ENCODE assay signal across 10 cellular contexts in the genomic region with DNA sequence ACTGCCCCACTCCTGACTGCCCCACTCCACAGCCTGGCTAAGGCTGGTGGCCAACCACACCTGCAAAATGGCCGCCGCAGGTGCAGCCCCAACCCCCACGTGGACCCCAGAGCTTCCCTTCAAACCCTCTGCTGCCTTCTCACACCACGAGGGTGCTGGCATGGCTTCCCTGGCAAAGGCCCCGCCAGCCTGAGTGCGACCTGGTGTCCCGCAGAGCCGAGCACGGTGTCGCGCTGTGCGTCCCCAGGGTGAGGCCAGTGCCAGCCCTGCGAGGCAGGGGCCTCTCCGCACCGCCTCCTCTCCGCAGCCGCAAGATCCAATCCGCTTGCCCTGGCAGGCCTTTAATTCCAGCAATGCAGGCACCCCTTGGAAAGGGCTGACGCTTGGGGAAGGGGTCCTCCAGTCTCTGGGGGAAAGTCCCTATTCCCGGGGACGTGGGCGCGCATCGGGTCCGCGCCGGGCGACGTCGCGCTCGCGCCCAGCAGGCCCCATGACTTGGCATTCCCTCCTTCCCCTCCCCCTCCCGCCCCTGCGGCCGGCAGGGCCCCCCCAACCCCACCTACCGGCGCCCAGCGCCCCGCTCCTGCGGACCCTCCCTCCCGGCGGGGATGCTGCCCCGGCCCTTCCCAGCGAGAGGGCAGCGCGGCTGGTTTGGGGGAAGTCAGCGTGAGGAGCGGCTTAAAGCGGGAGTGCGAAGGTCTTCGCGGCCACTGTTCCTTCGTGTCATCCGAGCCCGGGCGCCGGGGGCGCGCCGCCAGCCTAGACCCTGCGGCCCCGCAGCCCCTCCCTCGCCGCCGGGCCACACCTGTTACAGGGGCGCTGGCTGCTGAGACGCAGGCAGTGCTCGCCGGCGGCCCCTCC. TPM values are rescaled to one million over a fixed set of nuclear protein-coding genes. Genes with fewer than 3 reads are reported as not detected.
DNase-seq lines count a peak whose midpoint lies in the region; ATAC-seq, FAIRE-seq and TF ChIP-seq lines count a peak whose summit lies in the region.
"Had no signal": no experiment of that assay in that cellular context is flagged by ENCODE, and none has a peak within 500 bp of the region (broad histone marks: within the 10 kb centered on the region; RNA-seq: fewer than 3 reads in every experiment).

No MANE protein-coding gene starts in this region.

- no peaks in the 10 kb centered on the region for H3K36me3 ChIP-seq in adrenal gland (replicated peaks in 1 of 2)
- H3K36me3 ChIP-seq: right lobe of liver had no signal

- no peak for TF ChIP-seq POLR2A in adrenal gland (IDR thresholded peaks at IDR 0.05)
- TF ChIP-seq POLR2A in H54 (IDR thresholded peaks at IDR 0.05; ENCODE audit: low read depth, low read length): no peak

- H3K27ac Mint-ChIP-seq in activated CD8-positive, alpha-beta T cell treated with anti-CD3 and anti-CD28 coated beads for 36 hours: no peak overlapping the region
- H3K27ac Mint-ChIP-seq in activated CD8-positive, alpha-beta T cell treated with anti-CD3 and anti-CD28 coated beads, Interleukin-2, amount 10 ng/mL, durations not matched to agents 7 days and 5 days: no peak overlapping the region

- H3K36me3 Mint-ChIP-seq in activated CD8-positive, alpha-beta T cell treated with anti-CD3 and anti-CD28 coated beads for 36 hours (ENCODE audit: low read depth): no peaks in the 10 kb centered on the region
- H3K36me3 Mint-ChIP-seq in activated CD8-positive, alpha-beta T cell treated with anti-CD3 and anti-CD28 coated beads, Interleukin-2, amount 10 ng/mL, durations not matched to agents 7 days and 5 days (ENCODE audit: low read depth): no peaks in the 10 kb centered on the region

- H3K9me3 ChIP-seq in adrenal gland (replicated peaks in 1 of 3): no peaks in the 10 kb centered on the region
- H3K9me3 ChIP-seq: right lobe of liver had no signal

- CTCF ChIA-PET in activated CD8-positive, alpha-beta T cell treated with anti-CD3 and anti-CD28 coated beads for 36 hours (lab: Charles Lee): no interaction called here
- CTCF ChIA-PET in activated CD8-positive, alpha-beta T cell treated with anti-CD3 and anti-CD28 coated beads, Interleukin-2, amount 10 ng/mL, durations not matched to agents 7 days and 5 days (lab: Charles Lee): no interaction called here

- peak overlapping the region; percentile 38 for H3K4me3 Mint-ChIP-seq in activated CD8-positive, alpha-beta T cell treated with anti-CD3 and anti-CD28 coated beads for 36 hours
- no peak overlapping the region for H3K4me3 Mint-ChIP-seq in activated CD8-positive, alpha-beta T cell treated with anti-CD3 and anti-CD28 coated beads, Interleukin-2, amount 10 ng/mL, durations not matched to agents 7 days and 5 days

- H3K27me3 ChIP-seq in adrenal gland: peaks cover 52% of the 10 kb centered on the region

- in situ Hi-C loops in KBM-7 (cut with MboI; ENCODE audit: low pct_unique_long_range_greater_than_20kb, low sequenced_read_pairs): no loop called here

- POLR2A ChIA-PET in activated CD8-positive, alpha-beta T cell treated with anti-CD3 and anti-CD28 coated beads for 36 hours (lab: Charles Lee): interaction anchor here (1.0 kb wide), 1 partner anchor 10 kb away, joined by 4 read pairs; no protein-coding TSS in a partner anchor
- POLR2A ChIA-PET in activated CD8-positive, alpha-beta T cell treated with anti-CD3 and anti-CD28 coated beads, Interleukin-2, amount 10 ng/mL, durations not matched to agents 7 days and 5 days (lab: Charles Lee): no interaction called here

- peaks cover 39% of the 10 kb centered on the region for H3K27me3 Mint-ChIP-seq in activated CD8-positive, alpha-beta T cell treated with anti-CD3 and anti-CD28 coated beads for 36 hours
- peaks cover 38% of the 10 kb centered on the region for H3K27me3 Mint-ChIP-seq in activated CD8-positive, alpha-beta T cell treated with anti-CD3 and anti-CD28 coated beads, Interleukin-2, amount 10 ng/mL, durations not matched to agents 7 days and 5 days (ENCODE audit: low read depth)

- no peak for ATAC-seq in activated CD8-positive, alpha-beta T cell treated with anti-CD3 and anti-CD28 coated beads for 36 hours
- ATAC-seq in activated CD8-positive, alpha-beta T cell treated with anti-CD3 and anti-CD28 coated beads, Interleukin-2, amount 10 ng/mL, durations not matched to agents 7 days and 5 days: no peak
- no peak for ATAC-seq in left lobe of liver
- ATAC-seq in GM21786 (IDR thresholded peaks at IDR 0.05; ENCODE audit: unreplicated experiment): no peak
- ATAC-seq: right lobe of liver had no signal

- H3K4me1 Mint-ChIP-seq in activated CD8-positive, alpha-beta T cell treated with anti-CD3 and anti-CD28 coated beads for 36 hours (ENCODE audit: low read depth): peaks cover 12% of the 10 kb centered on the region
- H3K4me1 Mint-ChIP-seq in activated CD8-positive, alpha-beta T cell treated with anti-CD3 and anti-CD28 coated beads, Interleukin-2, amount 10 ng/mL, durations not matched to agents 7 days and 5 days (ENCODE audit: low read depth): peaks cover 10% of the 10 kb centered on the region

- no peak for TF ChIP-seq CTCF in activated CD8-positive, alpha-beta T cell treated with anti-CD3 and anti-CD28 coated beads for 36 hours (IDR thresholded peaks at IDR 0.05)
- TF ChIP-seq CTCF in adrenal gland (IDR thresholded peaks at IDR 0.05): no peak

- no peak for DNase-seq in activated CD8-positive, alpha-beta T cell treated with anti-CD3 and anti-CD28 coated beads for 36 hours
- no peak for DNase-seq in activated CD8-positive, alpha-beta T cell treated with anti-CD3 and anti-CD28 coated beads, Interleukin-2, amount 10 ng/mL, durations not matched to agents 7 days and 5 days
- DNase-seq in adrenal gland (peak in 4 of 7 donors; percentile 7 to 53 (median 14)), left lobe of liver (ENCODE audit: low spot score) (peak; percentile 42), superior temporal gyrus (ENCODE audit: extremely low spot score) (peak; percentile 55), H54 (ENCODE audit: insufficient read length, low spot score) (no peak), KBM-7 (no peak)
- DNase-seq: HCEC 1CT had no signal

- 18 to 56% (median 27%) methylated on average over 16 to 71 of the region's 71 CpGs for WGBS in adrenal gland, 4 donors

- peaks cover 3% of the 10 kb centered on the region for H3K9me3 Mint-ChIP-seq in activated CD8-positive, alpha-beta T cell treated with anti-CD3 and anti-CD28 coated beads for 36 hours
- H3K9me3 Mint-ChIP-seq in activated CD8-positive, alpha-beta T cell treated with anti-CD3 and anti-CD28 coated beads, Interleukin-2, amount 10 ng/mL, durations not matched to agents 7 days and 5 days (ENCODE audit: insufficient read depth): no peaks in the 10 kb centered on the region

- FAIRE-seq in H54 (lab: Jason Lieb, UNC): no peak

- intact Hi-C loops in activated CD8-positive, alpha-beta T cell treated with anti-CD3 and anti-CD28 coated beads for 36 hours (cut with micrococcal nuclease): no loop called here
- intact Hi-C loops in adrenal gland (cut with DNase I): no loop called here

- peak overlapping the region in 1 of 5 donors; percentile 71 for H3K27ac ChIP-seq in adrenal gland
- H3K27ac ChIP-seq: right lobe of liver had no signal

- H3K4me1 ChIP-seq in adrenal gland (replicated peaks in 1 of 2): no peaks in the 10 kb centered on the region
- H3K4me1 ChIP-seq: right lobe of liver had no signal

- H3K4me3 ChIP-seq in adrenal gland: no peak overlapping the region
- H3K4me3 ChIP-seq: right lobe of liver had no signal

RNA-seq across cellular contexts. Expression of a gene that starts 1.2 kb away (rescaled TPM):
- total RNA-seq in activated CD8-positive, alpha-beta T cell treated with anti-CD3 and anti-CD28 coated beads for 36 hours: 10 to 100 TPM in 1 of 2 experiments, 1 to 10 TPM in 1; 9.0 to 10.2 TPM
- total RNA-seq in activated CD8-positive, alpha-beta T cell treated with anti-CD3 and anti-CD28 coated beads, Interleukin-2, amount 10 ng/mL, durations not matched to agents 7 days and 5 days: 1 to 10 TPM in 1 of 2 experiments, under 1 TPM in 1; 0.81 to 1.5 TPM
- 10 to 100 TPM in 3 of 8 donors, 1 to 10 TPM in 2, under 1 TPM in 3; 0.35 to 51.3 (median 2.0) TPM for total RNA-seq in adrenal gland
- polyA plus RNA-seq in adrenal gland: 100 to 1,000 TPM in 1 of 3 donors, 10 to 100 TPM in 2; 11.0 to 106 (median 16.1) TPM
- 1.1 TPM for total RNA-seq in left lobe of liver

RNA-seq across cellular contexts. Expression of a gene that starts 49.9 kb away (rescaled TPM):
- total RNA-seq in activated CD8-positive, alpha-beta T cell treated with anti-CD3 and anti-CD28 coated beads for 36 hours: not detected
- total RNA-seq in activated CD8-positive, alpha-beta T cell treated with anti-CD3 and anti-CD28 coated beads, Interleukin-2, amount 10 ng/mL, durations not matched to agents 7 days and 5 days: not detected
- 1 to 10 TPM in 1 of 8 donors, under 1 TPM in 4, not detected in 3; 0.14 to 1.2 (median 0.90) TPM for total RNA-seq in adrenal gland
- polyA plus RNA-seq in adrenal gland: under 1 TPM; 0.16 to 0.47 (median 0.26) TPM
- total RNA-seq in left lobe of liver: 1,805 TPM

Comparison
In these comparisons a context has a peak if more than half of its experiments do, and no peak if none do; other contexts are left out.
1. DNase-seq: peak in adrenal gland (4 of 7), left lobe of liver (single experiment) and superior temporal gyrus (single experiment); none in activated CD8-positive, alpha-beta T cell treated with anti-CD3 and anti-CD28 coated beads for 36 hours (single experiment), activated CD8-positive, alpha-beta T cell treated with anti-CD3 and anti-CD28 coated beads, Interleukin-2, amount 10 ng/mL, durations not matched to agents 7 days and 5 days (single experiment), H54 (single experiment) and KBM-7 (single experiment).
2. RNA of a gene that starts 49.9 kb away (total RNA-seq): 1,805 TPM in left lobe of liver (single experiment); 0.14 to 1.2 TPM in adrenal gland, not detected in activated CD8-positive, alpha-beta T cell treated with anti-CD3 and anti-CD28 coated beads for 36 hours and not detected in activated CD8-positive, alpha-beta T cell treated with anti-CD3 and anti-CD28 coated beads, Interleukin-2, amount 10 ng/mL, durations not matched to agents 7 days and 5 days; every median in the first group is over 100 times any median in the second.